11 cellular contexts compared by ENCODE assay signal in the genomic region with DNA sequence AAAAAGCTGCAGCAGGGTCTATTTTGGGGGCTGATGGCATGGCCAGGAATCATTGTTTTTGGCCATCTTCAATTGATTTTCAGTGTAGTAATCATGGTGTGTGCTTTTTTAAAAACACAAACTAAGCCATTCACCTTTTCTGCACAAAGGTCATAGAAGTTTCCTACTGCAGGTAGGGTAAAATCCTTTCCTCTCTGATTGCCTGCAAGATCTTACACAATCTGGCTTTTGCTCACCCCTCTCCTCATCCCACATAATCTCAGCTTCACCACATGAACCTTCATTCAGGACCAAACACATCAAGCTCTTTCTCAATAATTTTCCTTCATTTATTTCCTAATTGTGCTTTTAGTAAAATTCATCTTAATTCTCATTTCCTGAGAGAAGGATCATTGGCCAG. TPM values are rescaled to one million over a fixed set of nuclear protein-coding genes. Genes with fewer than 3 reads are reported as not detected.
DNase-seq lines count a peak whose midpoint lies in the region; ATAC-seq, FAIRE-seq and TF ChIP-seq lines count a peak whose summit lies in the region.
"Had no signal": no experiment of that assay in that cellular context is flagged by ENCODE, and none has a peak within 500 bp of the region (broad histone marks: within the 10 kb centered on the region; RNA-seq: fewer than 3 reads in every experiment).

No MANE protein-coding gene starts in this region.

- no peak for TF ChIP-seq CTCF in left ventricle myocardium inferior (IDR thresholded peaks at IDR 0.05; ENCODE audit: borderline replicate concordance)
- TF ChIP-seq CTCF in NB4 (IDR thresholded peaks at IDR 0.05; ENCODE audit: low read depth, low read length) = no peak
- TF ChIP-seq CTCF in uterus (IDR thresholded peaks at IDR 0.05) = no peak
- no peak for TF ChIP-seq CTCF in D721Med (IDR thresholded peaks at IDR 0.05; ENCODE audit: insufficient read depth, missing control alignments)

- H3K4me1 ChIP-seq in left ventricle myocardium inferior (peaks cover 38% of the 10 kb centered on the region), uterus (peaks cover 0 to 9% of the 10 kb centered on the region in 2 donors)

- TF ChIP-seq POLR2A in NB4 (IDR thresholded peaks at IDR 0.05; ENCODE audit: extremely low read depth, insufficient read length) (no peak), uterus (IDR thresholded peaks at IDR 0.05) (no peak)

- H3K36me3 ChIP-seq in left ventricle myocardium inferior (no peaks in the 10 kb centered on the region), uterus (no peaks in the 10 kb centered on the region)

- DNase-seq in left ventricle myocardium inferior = no peak
- no peak for DNase-seq in Right ventricle myocardium superior
- peak; percentile 13 for DNase-seq in NB4 (ENCODE audit: low read depth)
- peak; percentile 36 for DNase-seq in iris pigment epithelial cell (ENCODE audit: low read depth)
- DNase-seq in uterus = no peak
- DNase-seq in dedifferentiated amniotic fluid mesenchymal stem cell (ENCODE audit: extremely low spot score) = no peak
- DNase-seq in D721Med (ENCODE audit: insufficient read length, low spot score) = no peak
- no peak for DNase-seq in DMS79 treated with DMSO at 0.1 percent for 48 hours (lab: John Stamatoyannopoulos, UW)
- DNase-seq: activated T-cell treated with anti-CD3 and anti-CD28 coated beads, Interleukin-2, amount 50 U/mL, for 4 hours; NCI-H187 treated with DMSO at 0.1 percent for 48 hours had no signal

- H3K27ac ChIP-seq in left ventricle myocardium inferior (replicated peaks) (peak overlapping the region; percentile 84), uterus (peak overlapping the region; percentile 16 to 75)

- H3K4me3 ChIP-seq in left ventricle myocardium inferior (peak overlapping the region; percentile 23), NB4 (ENCODE audit: low read depth, low read length) (no peak overlapping the region), uterus (no peak overlapping the region)

- intact Hi-C loops in left ventricle myocardium inferior (cut with micrococcal nuclease) = no loop called here
- intact Hi-C loops in Right ventricle myocardium superior (cut with DNase I) = no loop called here
- intact Hi-C loops in uterus (cut with DNase I; ENCODE audit: low total_unique reads) = no loop called here

- no peak for FAIRE-seq in D721Med (lab: Jason Lieb, UNC)

- H3K9me3 ChIP-seq in left ventricle myocardium inferior (replicated peaks) (peaks cover 20% of the 10 kb centered on the region), uterus (no peaks in the 10 kb centered on the region)

- H3K27me3 ChIP-seq in left ventricle myocardium inferior (ENCODE audit: low read depth) = no peaks in the 10 kb centered on the region
- H3K27me3 ChIP-seq in uterus = no peaks in the 10 kb centered on the region

- no peak for ATAC-seq in Right ventricle myocardium superior (ENCODE audit: poor library complexity)

RNA-seq across cellular contexts. Expression of a gene that starts 38.3 kb away (rescaled TPM):
- total RNA-seq in left ventricle myocardium inferior (0.44 TPM), Right ventricle myocardium superior (1.7 TPM), uterus (1 to 10 TPM in 1 of 4 donors, under 1 TPM in 2, not detected in 1; 0.26 to 1.6 (median 0.83) TPM)
- total RNA-seq: mesothelial cell of epicardium had no signal

RNA-seq across cellular contexts. Expression of a gene that starts 52.9 kb away (rescaled TPM):
- 0.08 TPM for total RNA-seq in left ventricle myocardium inferior
- 0.13 TPM for total RNA-seq in Right ventricle myocardium superior
- total RNA-seq in uterus = not detected

Comparison
In these comparisons a context has a peak if more than half of its experiments do, and no peak if none do; other contexts are left out.
1. DNase-seq: peak in NB4 (single experiment) and iris pigment epithelial cell (single experiment); none in left ventricle myocardium inferior (single experiment), Right ventricle myocardium superior (single experiment), uterus (0 of 2), dedifferentiated amniotic fluid mesenchymal stem cell (single experiment), D721Med (single experiment) and DMS79 treated with DMSO at 0.1 percent for 48 hours (single experiment).